ENCODE assay signal across 17 cellular contexts in the genomic region with DNA sequence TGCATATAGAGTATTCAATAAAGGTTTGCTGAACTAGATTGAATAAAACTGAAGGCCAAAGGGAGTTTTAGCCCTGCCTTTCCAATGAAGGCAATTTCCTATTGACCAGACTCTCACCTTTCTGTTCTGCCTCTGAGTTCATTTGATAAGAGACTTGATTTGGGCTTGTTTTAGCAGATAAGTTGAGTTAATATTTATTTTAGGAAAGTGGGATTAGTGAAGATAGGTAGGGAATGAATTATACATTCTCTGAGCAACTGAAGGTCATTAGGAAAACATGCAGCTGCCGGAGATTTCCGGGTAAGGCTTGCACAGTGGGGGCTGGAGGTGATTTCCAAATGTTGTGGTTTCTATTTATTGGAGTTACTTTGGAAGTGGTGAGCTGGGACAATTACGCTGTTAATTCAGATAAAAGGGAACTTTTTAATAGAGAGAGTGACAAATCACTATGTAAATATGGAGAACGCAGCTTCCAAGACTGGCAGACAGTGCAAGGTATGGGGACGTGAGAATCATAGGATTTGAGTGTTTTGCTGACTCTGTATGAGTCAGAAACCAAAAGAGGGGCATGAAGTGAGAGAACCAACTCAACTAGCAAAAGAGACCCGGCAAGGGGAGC.
DNase-seq lines count a peak whose midpoint lies in the region; ATAC-seq and TF ChIP-seq lines count a peak whose summit lies in the region.
"Had no signal": no experiment of that assay in that cellular context is flagged by ENCODE, and none has a peak within 500 bp of the region (broad histone marks: within the 10 kb centered on the region; RNA-seq: fewer than 3 reads in every experiment).

No MANE protein-coding gene starts in this region.

- H3K9ac ChIP-seq in endodermal cell (ENCODE audit: extremely low read depth, low read length, poor library complexity, severe bottlenecking) = no peak overlapping the region

- peak overlapping the region; percentile 34 for H3K4me3 Mint-ChIP-seq in endodermal cell
- no peak overlapping the region for H3K4me3 Mint-ChIP-seq in activated CD8-positive, alpha-beta T cell treated with anti-CD3 and anti-CD28 coated beads for 36 hours
- H3K4me3 Mint-ChIP-seq: activated naive CD8-positive, alpha-beta T cell treated with anti-CD3 and anti-CD28 coated beads, Interleukin-2, amount 10 ng/mL, durations not matched to agents 7 days and 5 days had no signal

- H3K4me3 ChIP-seq in endodermal cell (ENCODE audit: low read length) (no peak overlapping the region), prostate gland (no peak overlapping the region)

- no peaks in the 10 kb centered on the region for H3K36me3 ChIP-seq in endodermal cell (ENCODE audit: control insufficient read depth, insufficient read depth, low read length)
- no peaks in the 10 kb centered on the region for H3K36me3 ChIP-seq in prostate gland

- H3K27ac ChIP-seq in endodermal cell (ENCODE audit: low read depth, low read length) (no peak overlapping the region), prostate gland (no peak overlapping the region)
- H3K27ac ChIP-seq: C4-2B had no signal

- H3K27me3 ChIP-seq in endodermal cell (ENCODE audit: control insufficient read depth, insufficient read depth, low read length, poor library complexity, severe bottlenecking) (no peaks in the 10 kb centered on the region), prostate gland (replicated peaks; ENCODE audit: insufficient read depth) (no peaks in the 10 kb centered on the region)

- no peaks in the 10 kb centered on the region for H3K27me3 Mint-ChIP-seq in endodermal cell (ENCODE audit: insufficient read depth)
- no peaks in the 10 kb centered on the region for H3K27me3 Mint-ChIP-seq in activated CD8-positive, alpha-beta T cell treated with anti-CD3 and anti-CD28 coated beads for 36 hours
- H3K27me3 Mint-ChIP-seq: activated naive CD8-positive, alpha-beta T cell treated with anti-CD3 and anti-CD28 coated beads, Interleukin-2, amount 10 ng/mL, durations not matched to agents 7 days and 5 days had no signal

- H3K27ac Mint-ChIP-seq in endodermal cell = peak overlapping the region; percentile 41
- H3K27ac Mint-ChIP-seq in activated CD8-positive, alpha-beta T cell treated with anti-CD3 and anti-CD28 coated beads for 36 hours = no peak overlapping the region
- H3K27ac Mint-ChIP-seq: activated naive CD8-positive, alpha-beta T cell treated with anti-CD3 and anti-CD28 coated beads, Interleukin-2, amount 10 ng/mL, durations not matched to agents 7 days and 5 days had no signal

- H3K4me1 ChIP-seq in endodermal cell (ENCODE audit: control insufficient read depth, insufficient read depth, low read length) (peaks cover 41% of the 10 kb centered on the region), prostate gland (replicated peaks) (no peaks in the 10 kb centered on the region)

- WGBS in endodermal cell (ENCODE audit: insufficient coverage in 1 of 2, insufficient read length in 1 of 2), 2 experiments = 74 to 84% methylated on average over 6 of the region's 6 CpGs
- 43% methylated on average over 6 of the region's 6 CpGs for WGBS in prostate gland

- TF ChIP-seq POLR2A in prostate gland (IDR thresholded peaks at IDR 0.05) = no peak

- CTCF ChIA-PET in activated CD8-positive, alpha-beta T cell treated with anti-CD3 and anti-CD28 coated beads for 36 hours (lab: Charles Lee) = no interaction called here

- POLR2A ChIA-PET in activated CD8-positive, alpha-beta T cell treated with anti-CD3 and anti-CD28 coated beads for 36 hours (lab: Charles Lee) = no interaction called here

- no peak for ATAC-seq in activated CD8-positive, alpha-beta T cell treated with anti-CD3 and anti-CD28 coated beads for 36 hours
- ATAC-seq in GM21528 (IDR thresholded peaks at IDR 0.05; ENCODE audit: low FRiP score, unreplicated experiment) (no peak), GM18520 (IDR thresholded peaks at IDR 0.05; ENCODE audit: unreplicated experiment) (no peak)
- ATAC-seq in stimulated activated naive CD8-positive, alpha-beta T cell treated with anti-CD3 and anti-CD28 coated beads, Interleukin-15, Interleukin-2, amounts not matched to agents 100 U/mL and 50 U/mL, for 24 hours = no peak

- intact Hi-C loops in prostate gland (cut with DNase I) = no loop called here
- intact Hi-C loops in activated CD8-positive, alpha-beta T cell treated with anti-CD3 and anti-CD28 coated beads for 36 hours (cut with micrococcal nuclease) = no loop called here

- no peak for TF ChIP-seq CTCF in endodermal cell (conservative IDR thresholded peaks at IDR 0.05)
- no peak for TF ChIP-seq CTCF in prostate gland (IDR thresholded peaks at IDR 0.05)
- no peak for TF ChIP-seq CTCF in activated CD8-positive, alpha-beta T cell treated with anti-CD3 and anti-CD28 coated beads for 36 hours (IDR thresholded peaks at IDR 0.05)

- DNase-seq in Daoy (ENCODE audit: low read depth) = peak; percentile 57
- peak; percentile 73 for DNase-seq in NCI-H748 (lab: John Stamatoyannopoulos, UW; ENCODE audit: unreplicated experiment)
- no peak for DNase-seq in endodermal cell
- DNase-seq in prostate gland (ENCODE audit: low spot score) = peak; percentile 9
- DNase-seq in activated CD8-positive, alpha-beta T cell treated with anti-CD3 and anti-CD28 coated beads for 36 hours = no peak
- DNase-seq in stimulated activated naive CD8-positive, alpha-beta T cell treated with anti-CD3 and anti-CD28 coated beads, Interleukin-15, Interleukin-2, amounts not matched to agents 100 U/mL and 50 U/mL, for 24 hours = no peak
- DNase-seq: activated CD8-positive, alpha-beta memory T cell treated with anti-CD3 and anti-CD28 coated beads, Interleukin-2, amount 50 U/mL, for 4 hours; activated naive CD8-positive, alpha-beta T cell treated with anti-CD3 and anti-CD28 coated beads, Interleukin-2, amount 10 ng/mL, durations not matched to agents 7 days and 5 days; NCI-H1048; NCI-H510A; retina; SHP77 treated with DMSO at 0.1 percent for 48 hours; stimulated activated CD4-positive, alpha-beta T cell treated with anti-CD3 and anti-CD28 coated beads, Interleukin-4, amount 100 ng/mL, for 4 hours; stimulated activated naive CD4-positive, alpha-beta T cell treated with Interleukin-2 at 50 U/mL for 16 hours had no signal

- no peaks in the 10 kb centered on the region for H3K9me3 Mint-ChIP-seq in endodermal cell
- no peaks in the 10 kb centered on the region for H3K9me3 Mint-ChIP-seq in activated CD8-positive, alpha-beta T cell treated with anti-CD3 and anti-CD28 coated beads for 36 hours

- no peaks in the 10 kb centered on the region for H3K36me3 Mint-ChIP-seq in endodermal cell (ENCODE audit: low read depth)
- H3K36me3 Mint-ChIP-seq in activated CD8-positive, alpha-beta T cell treated with anti-CD3 and anti-CD28 coated beads for 36 hours (ENCODE audit: low read depth) = no peaks in the 10 kb centered on the region

- peaks cover 77% of the 10 kb centered on the region for H3K4me1 Mint-ChIP-seq in endodermal cell
- peaks cover 22% of the 10 kb centered on the region for H3K4me1 Mint-ChIP-seq in activated CD8-positive, alpha-beta T cell treated with anti-CD3 and anti-CD28 coated beads for 36 hours (ENCODE audit: low read depth)

- H3K9me3 ChIP-seq in endodermal cell (ENCODE audit: control insufficient read depth, low read length) = no peaks in the 10 kb centered on the region
- H3K9me3 ChIP-seq in prostate gland = no peaks in the 10 kb centered on the region

Comparison
In these comparisons a context has a peak if more than half of its experiments do, and no peak if none do; other contexts are left out.
1. DNase-seq: peak in Daoy (single experiment), NCI-H748 (single experiment) and prostate gland (single experiment); none in endodermal cell (single experiment), activated CD8-positive, alpha-beta T cell treated with anti-CD3 and anti-CD28 coated beads for 36 hours (single experiment) and stimulated activated naive CD8-positive, alpha-beta T cell treated with anti-CD3 and anti-CD28 coated beads, Interleukin-15, Interleukin-2, amounts not matched to agents 100 U/mL and 50 U/mL, for 24 hours (single experiment).